ENCODE assay signal across 20 cellular contexts in the genomic region with DNA sequence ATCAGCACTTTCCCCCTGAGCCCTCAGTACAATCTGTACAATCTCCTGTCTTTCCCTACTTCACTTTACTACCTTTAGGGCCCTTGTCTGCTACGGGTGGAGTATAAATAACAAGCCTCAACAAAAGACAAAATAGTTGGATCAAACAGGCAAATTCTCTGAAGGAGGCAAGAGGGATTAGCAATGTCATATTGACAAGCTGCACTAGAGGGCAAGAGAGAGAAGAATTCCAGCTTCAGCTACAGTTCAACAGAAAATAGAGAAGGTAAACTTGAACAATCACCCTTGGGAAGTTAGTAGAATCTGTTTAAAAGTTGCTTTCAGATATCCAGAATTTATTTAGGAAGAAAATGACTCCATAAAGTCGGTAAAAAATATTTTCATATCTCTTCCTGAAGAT.
DNase-seq lines count a peak whose midpoint lies in the region; ATAC-seq, FAIRE-seq and TF ChIP-seq lines count a peak whose summit lies in the region.
"Had no signal": no experiment of that assay in that cellular context is flagged by ENCODE, and none has a peak within 500 bp of the region (broad histone marks: within the 10 kb centered on the region; RNA-seq: fewer than 3 reads in every experiment).

No MANE protein-coding gene starts in this region.

- intact Hi-C loops in Caco-2 (cut with micrococcal nuclease; ENCODE audit: unreplicated experiment) = no loop called here

- H3K9me3 Mint-ChIP-seq in Caco-2 (ENCODE audit: unreplicated experiment) = no peaks in the 10 kb centered on the region

- H3K4me3 ChIP-seq in LNCaP clone FGC (ENCODE audit: low read depth, low read length) = no peak overlapping the region
- no peak overlapping the region for H3K4me3 ChIP-seq in astrocyte of the spinal cord (ENCODE audit: low read depth, low read length)
- H3K4me3 ChIP-seq in MG63 = no peak overlapping the region
- H3K4me3 ChIP-seq in Caco-2 (ENCODE audit: low read depth, low read length) = no peak overlapping the region
- H3K4me3 ChIP-seq: BLaER1 treated with 17β-estradiol and CSF1 and Interleukin-3, amounts not matched to agents 10 nM and 100 nM; heart left ventricle; right lobe of liver had no signal

- H3K9me3 ChIP-seq in MG63 = no peaks in the 10 kb centered on the region
- no peaks in the 10 kb centered on the region for H3K9me3 ChIP-seq in Caco-2
- H3K9me3 ChIP-seq: BLaER1 treated with 17β-estradiol and CSF1 and Interleukin-3, amounts not matched to agents 10 nM and 100 nM; right lobe of liver had no signal

- H3K4me1 Mint-ChIP-seq in Caco-2 (ENCODE audit: low read depth, unreplicated experiment) = no peaks in the 10 kb centered on the region
- H3K4me1 Mint-ChIP-seq: activated naive CD8-positive, alpha-beta T cell treated with anti-CD3 and anti-CD28 coated beads, Interleukin-2, amount 10 ng/mL, durations not matched to agents 7 days and 5 days; IgD-negative memory B cell; naive thymus-derived CD8-positive, alpha-beta T cell; stimulated activated effector memory CD8-positive, alpha-beta T cell treated with anti-CD3 and anti-CD28 coated beads, Interleukin-12 subunit alpha, Interleukin-12 subunit beta, amount 100 ng/mL, for 72 hours had no signal

- H3K36me3 ChIP-seq in MG63 (no peaks in the 10 kb centered on the region), Caco-2 (ENCODE audit: control insufficient read depth, insufficient read depth, low read length) (no peaks in the 10 kb centered on the region)
- H3K36me3 ChIP-seq: BLaER1 treated with 17β-estradiol and CSF1 and Interleukin-3, amounts not matched to agents 10 nM and 100 nM; heart left ventricle; right lobe of liver had no signal

- POLR2A ChIA-PET in Caco-2 (lab: Charles Lee) = no interaction called here

- CTCF ChIA-PET in Caco-2 (lab: Charles Lee) = no interaction called here

- no peak overlapping the region for H3K27ac Mint-ChIP-seq in Caco-2 (ENCODE audit: unreplicated experiment)
- H3K27ac Mint-ChIP-seq: activated naive CD8-positive, alpha-beta T cell treated with anti-CD3 and anti-CD28 coated beads, Interleukin-2, amount 10 ng/mL, durations not matched to agents 7 days and 5 days; IgD-negative memory B cell; naive thymus-derived CD8-positive, alpha-beta T cell; stimulated activated effector memory CD8-positive, alpha-beta T cell treated with anti-CD3 and anti-CD28 coated beads, Interleukin-12 subunit alpha, Interleukin-12 subunit beta, amount 100 ng/mL, for 72 hours had no signal

- BruUV-seq in Caco-2 (replicated peaks; lab: Mats Ljungman, UMichigan) = no TSS peak

- H3K4me3 Mint-ChIP-seq in Caco-2 (ENCODE audit: unreplicated experiment) = no peak overlapping the region
- H3K4me3 Mint-ChIP-seq: activated naive CD8-positive, alpha-beta T cell treated with anti-CD3 and anti-CD28 coated beads, Interleukin-2, amount 10 ng/mL, durations not matched to agents 7 days and 5 days; IgD-negative memory B cell; naive thymus-derived CD8-positive, alpha-beta T cell; stimulated activated effector memory CD8-positive, alpha-beta T cell treated with anti-CD3 and anti-CD28 coated beads, Interleukin-12 subunit alpha, Interleukin-12 subunit beta, amount 100 ng/mL, for 72 hours had no signal

- H3K4me1 ChIP-seq in Caco-2 = no peaks in the 10 kb centered on the region
- H3K4me1 ChIP-seq: BLaER1 treated with 17β-estradiol and CSF1 and Interleukin-3, amounts not matched to agents 10 nM and 100 nM; heart left ventricle; right lobe of liver had no signal

- TF ChIP-seq CTCF in D721Med (IDR thresholded peaks at IDR 0.05; ENCODE audit: insufficient read depth, missing control alignments) (peak; percentile 36), LNCaP clone FGC (IDR thresholded peaks at IDR 0.05; ENCODE audit: control insufficient read depth, extremely low read depth, insufficient read depth) (peak; percentile 53), astrocyte of the spinal cord (IDR thresholded peaks at IDR 0.05; ENCODE audit: low read depth, low read length) (peak; percentile 36), GM10266 (IDR thresholded peaks at IDR 0.05; ENCODE audit: control insufficient read depth, insufficient read depth, low read depth, missing control alignments) (no peak), Caco-2 (IDR thresholded peaks at IDR 0.05; ENCODE audit: insufficient read depth in 1 of 2, low read depth in 1 of 2, low read length in 1 of 2, severe bottlenecking in 1 of 2, unreplicated experiment in 1 of 2) (no peak)

- no peak for DNase-seq in D721Med (ENCODE audit: insufficient read length, low spot score)
- DNase-seq in LNCaP clone FGC (ENCODE audit: low read depth) = no peak
- peak; percentile 4 for DNase-seq in astrocyte of the spinal cord (ENCODE audit: low read depth, low spot score)
- DNase-seq in left kidney (ENCODE audit: low read depth, low spot score) = peak; percentile 41
- no peak for DNase-seq in GM10266 (ENCODE audit: extremely low spot score)
- DNase-seq in MG63 = no peak
- DNase-seq in Caco-2 = no peak
- DNase-seq: activated naive CD8-positive, alpha-beta T cell treated with anti-CD3 and anti-CD28 coated beads, Interleukin-2, amount 10 ng/mL, durations not matched to agents 7 days and 5 days; erythroblast; GF-D8; heart left ventricle; naive thymus-derived CD8-positive, alpha-beta T cell; NCI-H146; right lobe of liver; stimulated activated CD4-positive, alpha-beta T cell treated with anti-CD3 and anti-CD28 coated beads, Interleukin-4, amount 100 ng/mL, for 24 hours; SW 1271 had no signal

- in situ Hi-C loops in astrocyte of the spinal cord (cut with HindIII; ENCODE audit: low sequenced_read_pairs) = no loop called here

- H3K27me3 ChIP-seq in MG63 = no peaks in the 10 kb centered on the region
- no peaks in the 10 kb centered on the region for H3K27me3 ChIP-seq in Caco-2 (replicated peaks; ENCODE audit: control insufficient read depth, insufficient read depth, low read length)
- H3K27me3 ChIP-seq: BLaER1 treated with 17β-estradiol and CSF1 and Interleukin-3, amounts not matched to agents 10 nM and 100 nM; heart left ventricle; right lobe of liver had no signal

- no peaks in the 10 kb centered on the region for H3K27me3 Mint-ChIP-seq in Caco-2 (ENCODE audit: insufficient read depth, unreplicated experiment)
- H3K27me3 Mint-ChIP-seq: activated naive CD8-positive, alpha-beta T cell treated with anti-CD3 and anti-CD28 coated beads, Interleukin-2, amount 10 ng/mL, durations not matched to agents 7 days and 5 days; IgD-negative memory B cell; naive thymus-derived CD8-positive, alpha-beta T cell had no signal

- no peaks in the 10 kb centered on the region for H3K36me3 Mint-ChIP-seq in Caco-2 (ENCODE audit: insufficient read depth, unreplicated experiment)
- H3K36me3 Mint-ChIP-seq: activated naive CD8-positive, alpha-beta T cell treated with anti-CD3 and anti-CD28 coated beads, Interleukin-2, amount 10 ng/mL, durations not matched to agents 7 days and 5 days; IgD-negative memory B cell; stimulated activated effector memory CD8-positive, alpha-beta T cell treated with anti-CD3 and anti-CD28 coated beads, Interleukin-12 subunit alpha, Interleukin-12 subunit beta, amount 100 ng/mL, for 72 hours had no signal

- FAIRE-seq in D721Med (lab: Jason Lieb, UNC) = no peak

- ATAC-seq in HG02588 (IDR thresholded peaks at IDR 0.05; ENCODE audit: unreplicated experiment) = no peak
- ATAC-seq: heart left ventricle; naive thymus-derived CD8-positive, alpha-beta T cell; right lobe of liver; stimulated activated effector memory CD8-positive, alpha-beta T cell treated with anti-CD3 and anti-CD28 coated beads, Interleukin-12 subunit alpha, Interleukin-12 subunit beta, amount 100 ng/mL, for 72 hours had no signal

Comparison
In these comparisons a context has a peak if more than half of its experiments do, and no peak if none do; other contexts are left out.
1. DNase-seq: peak in astrocyte of the spinal cord (single experiment) and left kidney (single experiment); none in D721Med (single experiment), LNCaP clone FGC (single experiment), GM10266 (single experiment), MG63 (single experiment) and Caco-2 (0 of 2).
2. CTCF ChIP-seq: peak in D721Med (single experiment), LNCaP clone FGC (single experiment) and astrocyte of the spinal cord (single experiment); none in GM10266 (single experiment) and Caco-2 (0 of 2).